Comparison of ENCODE assay signal across 8 cellular contexts in the genomic region with DNA sequence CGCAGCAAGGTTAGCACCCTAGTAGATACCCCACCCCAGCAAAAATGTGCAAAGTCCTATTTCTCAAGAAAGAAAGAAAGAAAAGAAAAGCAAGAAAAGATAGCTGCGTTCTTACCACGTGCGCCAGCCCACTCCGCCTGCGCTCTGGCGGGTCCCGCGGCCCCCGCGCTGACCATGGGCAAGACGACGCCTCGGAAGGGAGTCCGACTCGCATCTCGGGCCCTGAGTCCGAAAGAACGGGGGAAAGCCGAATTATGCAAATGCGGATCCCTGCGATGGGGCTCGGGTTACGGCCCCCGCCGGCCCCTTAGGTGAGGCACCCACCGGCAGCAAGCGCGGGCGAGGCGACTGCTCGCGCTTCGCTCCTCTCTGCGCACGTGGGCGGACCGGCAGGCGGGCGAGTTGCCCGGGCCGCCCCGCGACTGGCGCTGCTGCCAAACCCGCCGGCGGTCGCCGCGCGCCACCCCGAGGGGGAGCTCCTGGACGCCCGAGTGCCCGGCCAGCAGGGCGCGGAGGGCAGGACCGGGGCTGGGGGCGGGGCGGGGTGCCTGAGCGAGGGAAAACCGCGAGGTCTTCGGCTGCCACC. TPM values are rescaled to one million over a fixed set of nuclear protein-coding genes. Genes with fewer than 3 reads are reported as not detected.
DNase-seq lines count a peak whose midpoint lies in the region; ATAC-seq and TF ChIP-seq lines count a peak whose summit lies in the region.

No MANE protein-coding gene starts in this region.

- H3K36me3 ChIP-seq in GM23338 (ENCODE audit: insufficient read depth) = no peaks in the 10 kb centered on the region
- no peaks in the 10 kb centered on the region for H3K36me3 ChIP-seq in testis (ENCODE audit: low read depth, missing control alignments)

- WGBS in testis, 2 donors = 1 to 2% methylated on average over 22 to 43 of the region's 65 CpGs

- H3K27me3 Mint-ChIP-seq in GM23338 (ENCODE audit: insufficient read depth, low read depth, poor library complexity) (peaks cover 64% of the 10 kb centered on the region), naive B cell (peaks cover 11 to 21% (median 17%) of the 10 kb centered on the region in 3 donors)

- H3K9me3 Mint-ChIP-seq in GM23338 (peaks cover 3% of the 10 kb centered on the region), naive B cell (no peaks in the 10 kb centered on the region)

- H3K4me3 Mint-ChIP-seq in GM23338 (peak overlapping the region; percentile 65), naive B cell (peak overlapping the region; percentile 84 to 99 (median 98))

- TF ChIP-seq CTCF in GM23338 (conservative IDR thresholded peaks at IDR 0.05; ENCODE audit: low read depth in 2 of 2) (peak in 1 of 2 experiments; percentile 38; a peak in 1 of 4 replicates), testis (IDR thresholded peaks at IDR 0.05) (no peak)

- intact Hi-C loops in testis (cut with DNase I; ENCODE audit: low total_unique reads) = loop anchor here (10.0 kb wide), 1 partner anchor 316 kb away; a partner anchor contains a TSS

- peaks cover 70% of the 10 kb centered on the region for H3K27me3 ChIP-seq in GM23338 (ENCODE audit: insufficient read depth)
- no peaks in the 10 kb centered on the region for H3K27me3 ChIP-seq in testis

- peak overlapping the region; percentile 88 for H3K4me2 ChIP-seq in GM23338

- H3K4me1 ChIP-seq in GM23338 (ENCODE audit: insufficient read depth) (peaks cover 7% of the 10 kb centered on the region; the same call in 1 of the 2 replicates), testis (peaks cover 8% of the 10 kb centered on the region)

- peak overlapping the region; percentile 95 for H2AFZ ChIP-seq in GM23338

- no peaks in the 10 kb centered on the region for H4K20me1 ChIP-seq in GM23338 (replicated peaks; ENCODE audit: insufficient read depth)

- H3K4me3 ChIP-seq in GM23338 (peak overlapping the region; percentile 66), testis (peak overlapping the region; percentile 77 to 91)

- peak; percentile 9 for ATAC-seq in GM23338
- ATAC-seq in naive B cell (ENCODE audit: low read depth in 2 of 2) = peak; percentile 3 to 6
- ATAC-seq in GM21576 (IDR thresholded peaks at IDR 0.05; ENCODE audit: unreplicated experiment) = no peak
- no peak for ATAC-seq in HG03039 (IDR thresholded peaks at IDR 0.05; ENCODE audit: unreplicated experiment)

- peaks cover 10% of the 10 kb centered on the region for H3F3A ChIP-seq in GM23338 (replicated peaks; ENCODE audit: low read depth)

- no peaks in the 10 kb centered on the region for H3K79me2 ChIP-seq in GM23338 (replicated peaks; ENCODE audit: insufficient read depth)

- DNase-seq in GM23338 (ENCODE audit: low spot score) (peak; percentile 73), naive B cell (peak; percentile 55), testis (no peak), HuH-7 (ENCODE audit: low spot score) (no peak)
- peak; percentile 44 for DNase-seq in activated CD4-positive, alpha-beta T cell treated with anti-CD3 and anti-CD28 coated beads for 1 hour
- peak; percentile 12 for DNase-seq in effector CD4-positive, alpha-beta T cell

- H3K36me3 Mint-ChIP-seq in GM23338 (ENCODE audit: low read depth) = no peaks in the 10 kb centered on the region; the same call in 2 of the 3 replicates
- no peaks in the 10 kb centered on the region for H3K36me3 Mint-ChIP-seq in naive B cell

- H3K27ac Mint-ChIP-seq in GM23338 (no peak overlapping the region), naive B cell (peak overlapping the region in 2 of 6 donors; percentile 92 to 93)

- no peaks in the 10 kb centered on the region for H3K9me3 ChIP-seq in testis

- H3K9me2 ChIP-seq in GM23338 (ENCODE audit: insufficient read depth) = no peaks in the 10 kb centered on the region

- H3K4me1 Mint-ChIP-seq in GM23338 = peaks cover 22% of the 10 kb centered on the region
- peaks cover 29 to 41% (median 36%) of the 10 kb centered on the region in 3 donors for H3K4me1 Mint-ChIP-seq in naive B cell

- no peak for TF ChIP-seq POLR2A in testis (IDR thresholded peaks at IDR 0.05)

- H3K27ac ChIP-seq in GM23338 (ENCODE audit: low read depth) (no peak overlapping the region), testis (peak overlapping the region in 1 of 2 donors; percentile 89)

TF ChIP-seq in GM23338, 12 proteins besides CTCF, POLR2A, EP300 and RAD21:
- TF ChIP-seq STAT1 (IDR thresholded peaks at IDR 0.05; ENCODE audit: unreplicated experiment) (no peak), EZH2 (IDR thresholded peaks at IDR 0.05; ENCODE audit: low read depth, unreplicated experiment) (peak; percentile 35)
- TF ChIP-seq, protein P1, sequence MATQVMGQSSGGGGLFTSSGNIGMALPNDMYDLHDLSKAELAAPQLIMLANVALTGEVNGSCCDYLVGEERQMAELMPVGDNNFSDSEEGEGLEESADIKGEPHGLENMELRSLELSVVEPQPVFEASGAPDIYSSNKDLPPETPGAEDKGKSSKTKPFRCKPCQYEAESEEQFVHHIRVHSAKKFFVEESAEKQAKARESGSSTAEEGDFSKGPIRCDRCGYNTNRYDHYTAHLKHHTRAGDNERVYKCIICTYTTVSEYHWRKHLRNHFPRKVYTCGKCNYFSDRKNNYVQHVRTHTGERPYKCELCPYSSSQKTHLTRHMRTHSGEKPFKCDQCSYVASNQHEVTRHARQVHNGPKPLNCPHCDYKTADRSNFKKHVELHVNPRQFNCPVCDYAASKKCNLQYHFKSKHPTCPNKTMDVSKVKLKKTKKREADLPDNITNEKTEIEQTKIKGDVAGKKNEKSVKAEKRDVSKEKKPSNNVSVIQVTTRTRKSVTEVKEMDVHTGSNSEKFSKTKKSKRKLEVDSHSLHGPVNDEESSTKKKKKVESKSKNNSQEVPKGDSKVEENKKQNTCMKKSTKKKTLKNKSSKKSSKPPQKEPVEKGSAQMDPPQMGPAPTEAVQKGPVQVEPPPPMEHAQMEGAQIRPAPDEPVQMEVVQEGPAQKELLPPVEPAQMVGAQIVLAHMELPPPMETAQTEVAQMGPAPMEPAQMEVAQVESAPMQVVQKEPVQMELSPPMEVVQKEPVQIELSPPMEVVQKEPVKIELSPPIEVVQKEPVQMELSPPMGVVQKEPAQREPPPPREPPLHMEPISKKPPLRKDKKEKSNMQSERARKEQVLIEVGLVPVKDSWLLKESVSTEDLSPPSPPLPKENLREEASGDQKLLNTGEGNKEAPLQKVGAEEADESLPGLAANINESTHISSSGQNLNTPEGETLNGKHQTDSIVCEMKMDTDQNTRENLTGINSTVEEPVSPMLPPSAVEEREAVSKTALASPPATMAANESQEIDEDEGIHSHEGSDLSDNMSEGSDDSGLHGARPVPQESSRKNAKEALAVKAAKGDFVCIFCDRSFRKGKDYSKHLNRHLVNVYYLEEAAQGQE (IDR thresholded peaks at IDR 0.05; ENCODE audit: unreplicated experiment) = no peak
TF ChIP-seq in GM23338: peak in this region for 1.

RNA-seq across cellular contexts. Expression of a gene that starts 2.4 kb away (rescaled TPM):
- 2.1 and 2.3 TPM in 2 replicates for total RNA-seq in GM23338 (2014; rRNA removed; shearing (Covaris generic))
- polyA plus RNA-seq in GM23338 (2016; fragmentation: Nextera tagmentation; extraction: Ambion mirVana) (3.5 and 3.7 TPM in 2 replicates), naive B cell (ENCODE audit: low read depth in 6 of 6) (1 to 10 TPM; 1.7 to 8.6 (median 3.5) TPM), testis (ENCODE audit: insufficient read depth, low read depth, low replicate concordance) (8.8 TPM)
- total RNA-seq in testis = 1 to 10 TPM; 6.8 TPM

RNA-seq across cellular contexts. Expression of a gene that starts 14.0 kb away (rescaled TPM):
- total RNA-seq in GM23338 (2014; rRNA removed; shearing (Covaris generic)) = 47.8 and 48.3 TPM in 2 replicates
- polyA plus RNA-seq in GM23338 (2016; fragmentation: Nextera tagmentation; extraction: Ambion mirVana) = 12.6 TPM in 2 replicates
- 1 to 10 TPM; 1.4 to 4.9 (median 3.8) TPM for polyA plus RNA-seq in naive B cell (ENCODE audit: low read depth in 6 of 6)
- total RNA-seq in testis = 10 to 100 TPM; 65.9 to 87.8 TPM
- polyA plus RNA-seq in testis (ENCODE audit: insufficient read depth, low read depth, low replicate concordance) = 93.9 TPM

Comparison
In these comparisons a context has a peak if more than half of its experiments do, and no peak if none do; other contexts are left out.
1. ATAC-seq: peak in GM23338 (single experiment) and naive B cell (2 of 2); none in GM21576 (single experiment) and HG03039 (single experiment).
2. DNase-seq: peak in GM23338 (single experiment), activated CD4-positive, alpha-beta T cell treated with anti-CD3 and anti-CD28 coated beads for 1 hour (single experiment), effector CD4-positive, alpha-beta T cell (single experiment) and naive B cell (single experiment); none in testis (single experiment) and HuH-7 (single experiment).